In the genomic region with DNA sequence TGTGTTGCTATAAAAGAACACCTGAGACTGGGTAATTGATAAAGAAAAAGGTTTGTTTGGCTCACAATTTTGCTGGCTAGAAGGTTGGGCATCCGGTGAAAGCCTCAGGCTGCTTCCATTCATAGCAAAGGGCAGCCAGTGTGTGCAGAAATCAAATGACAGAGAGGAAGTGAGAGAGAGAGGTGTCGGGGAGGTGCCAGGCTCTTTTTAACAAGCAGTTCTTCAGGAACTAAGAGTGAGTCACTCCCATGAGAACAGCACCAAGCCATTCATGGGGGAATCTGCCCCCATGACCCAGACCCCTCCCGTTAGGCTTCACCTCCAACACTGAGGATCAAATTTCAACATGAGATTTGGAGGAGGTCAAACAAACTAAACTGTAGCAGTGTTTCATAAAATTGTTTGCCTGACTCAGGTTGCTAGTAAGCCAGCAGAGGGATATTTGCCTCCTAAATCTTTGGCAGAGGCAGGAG, we compare ENCODE assay signal across 8 cellular contexts. TPM values are rescaled to one million over a fixed set of nuclear protein-coding genes. Genes with fewer than 3 reads are reported as not detected.
A peak's percentile ranks its signal among the peaks of the same experiment; 100 is the strongest.
DNase-seq lines count a peak whose midpoint lies in the region; TF ChIP-seq lines count a peak whose summit lies in the region.

No MANE protein-coding gene starts in this region.

- H3K4me1 ChIP-seq in sigmoid colon = peaks cover 0 to 31% (median 21%) of the 10 kb centered on the region in 4 donors

- H3K4me3 ChIP-seq in HFF-Myc (replicated peaks; ENCODE audit: low read depth, low read length) = no peak overlapping the region
- no peak overlapping the region for H3K4me3 ChIP-seq in epithelial cell of esophagus (ENCODE audit: low read length)
- H3K4me3 ChIP-seq in retinal pigment epithelial cell (ENCODE audit: low read length) = no peak overlapping the region
- H3K4me3 ChIP-seq in sigmoid colon = no peak overlapping the region

- TF ChIP-seq CTCF in Calu3 (IDR thresholded peaks at IDR 0.05; ENCODE audit: unreplicated experiment) = no peak
- no peak for TF ChIP-seq CTCF in HFF-Myc (IDR thresholded peaks at IDR 0.05; ENCODE audit: low read depth, low read length, missing control alignments)
- TF ChIP-seq CTCF in epithelial cell of esophagus (IDR thresholded peaks at IDR 0.05; ENCODE audit: insufficient read depth, low read depth, low read length, missing control alignments) = no peak
- no peak for TF ChIP-seq CTCF in retinal pigment epithelial cell (conservative IDR thresholded peaks at IDR 0.05; ENCODE audit: low read depth, low read length)
- no peak for TF ChIP-seq CTCF in sigmoid colon (IDR thresholded peaks at IDR 0.05)

- CTCF ChIA-PET in Calu3 (lab: Charles Lee) = no interaction called here

- intact Hi-C loops in Calu3 (cut with micrococcal nuclease; ENCODE audit: unreplicated experiment) = no loop called here
- intact Hi-C loops in sigmoid colon (cut with DNase I) = no loop called here

- WGBS in sigmoid colon, 2 donors = 46 to 78% methylated on average over 3 of the region's 3 CpGs

- no peak for TF ChIP-seq POLR2A in sigmoid colon (IDR thresholded peaks at IDR 0.05)

- no peaks in the 10 kb centered on the region for H3K9me3 ChIP-seq in sigmoid colon

- no TSS peak for BruUV-seq in Calu3 (replicated peaks; lab: Mats Ljungman, UMichigan)

- H3K27ac Mint-ChIP-seq in Calu3 (ENCODE audit: unreplicated experiment) = no peak overlapping the region

- H3K27ac ChIP-seq in sigmoid colon = peak overlapping the region in 1 of 4 donors; percentile 36

- H3K27me3 ChIP-seq in sigmoid colon = no peaks in the 10 kb centered on the region

- H3K4me1 Mint-ChIP-seq in Calu3 (ENCODE audit: low read depth, unreplicated experiment) = peaks cover 14% of the 10 kb centered on the region

- H3K4me3 Mint-ChIP-seq in Calu3 (ENCODE audit: low read depth, unreplicated experiment) = no peak overlapping the region

- H3K36me3 Mint-ChIP-seq in Calu3 (ENCODE audit: insufficient read depth, unreplicated experiment) = peaks cover 48% of the 10 kb centered on the region

- no peak for TF ChIP-seq EP300 in sigmoid colon (IDR thresholded peaks at IDR 0.05)

- peaks cover 0 to 53% (median 10%) of the 10 kb centered on the region in 4 donors for H3K36me3 ChIP-seq in sigmoid colon

- DNase-seq in Calu3 (peak; percentile 63), HFF-Myc (ENCODE audit: extremely low read depth, low read depth) (peak; percentile 40), SIG-M5 (lab: John Stamatoyannopoulos, UW) (peak; percentile 18), epithelial cell of esophagus (ENCODE audit: low read depth) (peak; percentile 75), retinal pigment epithelial cell (ENCODE audit: low read depth) (peak; percentile 55), hepatic stellate cell (ENCODE audit: low spot score) (no peak), sigmoid colon (no peak), NCI-H446 (lab: John Stamatoyannopoulos, UW) (no peak)

- H3K9me3 Mint-ChIP-seq in Calu3 (ENCODE audit: low read depth, unreplicated experiment) = no peaks in the 10 kb centered on the region

- no peaks in the 10 kb centered on the region for H3K27me3 Mint-ChIP-seq in Calu3 (ENCODE audit: unreplicated experiment)

RNA-seq across cellular contexts. Expression of gene PARP15, which starts 4.5 kb away (rescaled TPM):
- total RNA-seq in Calu3 (2022) (3.4 and 3.6 TPM in 2 replicates), sigmoid colon (1 to 10 TPM; 1.1 to 3.9 (median 2.9) TPM)
- 10 to 100 TPM in 1 of 3 donors, 1 to 10 TPM in 1, not detected in 1; 1.2 to 16.8 TPM for polyA plus RNA-seq in sigmoid colon

RNA-seq across cellular contexts. Expression of gene DTX3L, which starts 8.8 kb away (rescaled TPM):
- total RNA-seq in Calu3 (2022) (73.9 and 121 TPM in 2 replicates), sigmoid colon (10 to 100 TPM; 18.9 to 32.6 (median 25.0) TPM)
- polyA plus RNA-seq in sigmoid colon = 10 to 100 TPM in 2 of 3 donors, 1 to 10 TPM in 1; 9.6 to 33.2 (median 20.8) TPM

RNA-seq across cellular contexts. Expression of gene PARP9, which starts 8.9 kb away (rescaled TPM):
- total RNA-seq in Calu3 (2022) (71.2 and 128 TPM in 2 replicates), sigmoid colon (10 to 100 TPM; 24.5 to 43.0 (median 35.3) TPM)
- polyA plus RNA-seq in sigmoid colon = 10 to 100 TPM; 20.4 to 48.4 (median 26.8) TPM

RNA-seq across cellular contexts. Expression of gene KPNA1, which starts 58.2 kb away (rescaled TPM):
- total RNA-seq in Calu3 (2022) = 76.7 and 78.5 TPM in 2 replicates
- 10 to 100 TPM; 34.9 to 50.1 (median 40.3) TPM for total RNA-seq in sigmoid colon
- 10 to 100 TPM in 2 of 3 donors, 1 to 10 TPM in 1; 9.6 to 12.8 (median 11.1) TPM for polyA plus RNA-seq in sigmoid colon

Comparison
In these comparisons a context has a peak if more than half of its experiments do, and no peak if none do; other contexts are left out.
1. DNase-seq: peak in Calu3 (single experiment), HFF-Myc (single experiment), SIG-M5 (single experiment), epithelial cell of esophagus (single experiment) and retinal pigment epithelial cell (single experiment); none in hepatic stellate cell (single experiment), sigmoid colon (single experiment) and NCI-H446 (0 of 2).